Comparison of ENCODE assay signal across 8 cellular contexts in the genomic region with DNA sequence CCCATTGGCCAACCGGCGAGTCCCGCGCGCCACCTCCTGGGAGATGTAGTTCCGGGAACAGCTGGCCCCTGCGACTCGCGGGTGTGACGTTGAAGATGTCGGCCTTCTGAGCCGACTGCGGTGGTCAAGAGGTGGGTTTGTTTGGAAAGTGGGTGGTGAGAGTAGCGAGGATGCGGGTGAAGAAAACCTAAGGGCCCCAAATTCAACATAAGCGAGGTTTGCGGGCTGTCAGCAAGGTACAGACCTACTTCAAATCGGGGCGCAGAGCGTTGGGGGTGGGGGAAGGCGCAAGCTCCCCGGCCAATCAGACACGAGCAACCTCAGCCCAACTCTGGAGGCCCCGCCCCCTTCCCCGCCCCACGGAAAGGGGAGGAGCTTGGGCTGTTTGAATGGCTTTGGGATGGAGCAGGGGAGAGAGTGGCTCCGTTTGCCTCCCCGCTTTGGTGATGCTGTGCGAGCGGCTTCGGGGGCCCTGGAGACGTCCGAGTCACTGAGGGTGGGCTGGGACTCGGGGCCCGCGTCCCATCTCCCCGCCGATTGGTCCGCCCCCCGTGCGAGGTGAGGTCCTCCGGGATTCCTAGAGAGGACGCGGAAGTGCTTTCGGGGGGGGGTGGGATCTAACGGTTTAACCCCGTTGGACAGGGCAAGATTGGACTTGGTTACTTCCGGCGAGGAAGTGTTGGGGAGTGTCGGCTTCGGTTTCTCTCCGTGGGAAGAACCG. TPM values are rescaled to one million over a fixed set of nuclear protein-coding genes. Genes with fewer than 3 reads are reported as not detected.
A peak's percentile ranks its signal among the peaks of the same experiment; 100 is the strongest.
DNase-seq lines count a peak whose midpoint lies in the region; ATAC-seq and TF ChIP-seq lines count a peak whose summit lies in the region.

A gene (plus strand): TSS at position 60 of the 721 bp plus-strand sequence. CDS start 1,383 bp downstream, outside the sequence.

- no peak for TF ChIP-seq CTCF in H9 (conservative IDR thresholded peaks at IDR 0.05)
- TF ChIP-seq CTCF in fibroblast of villous mesenchyme (IDR thresholded peaks at IDR 0.05; ENCODE audit: insufficient read depth, low read depth, low read length): no peak
- peak; percentile 37 for TF ChIP-seq CTCF in neural cell (IDR thresholded peaks at IDR 0.05; ENCODE audit: poor library complexity, severe bottlenecking)

- H2AFZ ChIP-seq in H9 (ENCODE audit: low read length) (peak within 1 kb of the TSS; percentile 32), neural cell (ENCODE audit: low read depth, low read length) (peak within 1 kb of the TSS; percentile 97)

- no peak within 1 kb of the TSS for H4K8ac ChIP-seq in H9 (replicated peaks; ENCODE audit: insufficient read length, low read depth, low read length)

- peaks cover 15% of the 10 kb centered on the region for H3K23me2 ChIP-seq in H9 (ENCODE audit: insufficient read length, low read depth, low read length, poor library complexity, severe bottlenecking)

- H3K79me1 ChIP-seq in H9 (ENCODE audit: insufficient read depth, low read depth, low read length, poor library complexity, severe bottlenecking): peaks cover 8% of the 10 kb centered on the region

- H3K18ac ChIP-seq in H9 (ENCODE audit: insufficient read length, low read depth, low read length): peak within 1 kb of the TSS; percentile 88

- H3K4me2 ChIP-seq in H9 (ENCODE audit: insufficient read depth, insufficient read length, low read length) (peak within 1 kb of the TSS; percentile 97), neural cell (ENCODE audit: low read length) (peak within 1 kb of the TSS; percentile 74)

- no peak within 1 kb of the TSS for H3K4ac ChIP-seq in H9 (ENCODE audit: low read depth, low read length)

- H3K27me3 ChIP-seq in H9 (ENCODE audit: insufficient read depth, low read length): no peaks in the 10 kb centered on the region
- H3K27me3 ChIP-seq in MG63: no peaks in the 10 kb centered on the region
- H3K27me3 ChIP-seq in neural cell (ENCODE audit: insufficient read depth, low read depth, low read length): no peaks in the 10 kb centered on the region

- no peak within 1 kb of the TSS for H2BK20ac ChIP-seq in H9 (ENCODE audit: low read depth, low read length, poor library complexity, severe bottlenecking)

- no peaks in the 10 kb centered on the region; a peak in 2 of 5 replicates for H3K9me3 Mint-ChIP-seq in H9
- peaks cover 6 to 7% of the 10 kb centered on the region in 2 donors for H3K9me3 Mint-ChIP-seq in stimulated activated naive CD8-positive, alpha-beta T cell treated with anti-CD3 and anti-CD28 coated beads, Interleukin-15, amount 100 ng/mL, for 72 hours

- H3K9me3 ChIP-seq in ES-I3 (ENCODE audit: control insufficient read depth, insufficient read depth, low read length): no peaks in the 10 kb centered on the region
- H3K9me3 ChIP-seq in H9 (ENCODE audit: control insufficient read depth, low read depth, low read length): no peaks in the 10 kb centered on the region
- H3K9me3 ChIP-seq in MG63: no peaks in the 10 kb centered on the region
- no peaks in the 10 kb centered on the region for H3K9me3 ChIP-seq in neural cell (ENCODE audit: low read length)

- peak within 1 kb of the TSS; percentile 93 to 94 for H3K4me3 Mint-ChIP-seq in H9
- peak within 1 kb of the TSS; percentile 85 to 88 for H3K4me3 Mint-ChIP-seq in stimulated activated naive CD8-positive, alpha-beta T cell treated with anti-CD3 and anti-CD28 coated beads, Interleukin-15, amount 100 ng/mL, for 72 hours

- H3F3A ChIP-seq in neural cell (ENCODE audit: insufficient read depth, low read length, poor library complexity, severe bottlenecking): no peaks in the 10 kb centered on the region

- no peak within 1 kb of the TSS for H2AK5ac ChIP-seq in H9 (ENCODE audit: insufficient read length, low read length)

- ATAC-seq in stimulated activated naive CD8-positive, alpha-beta T cell treated with anti-CD3 and anti-CD28 coated beads, Interleukin-15, amount 100 ng/mL, for 72 hours: peak; percentile 90

- peak; percentile 96 for DNase-seq in H9
- DNase-seq in MG63: peak; percentile 97
- DNase-seq in SHP77 (lab: John Stamatoyannopoulos, UW): peak; percentile 90
- DNase-seq in activated effector memory CD4-positive, alpha-beta T cell treated with anti-CD3 and anti-CD28 coated beads, Interleukin-2, amount 50 U/mL, for 16 hours: peak; percentile 99
- peak; percentile 98 for DNase-seq in fibroblast of villous mesenchyme (ENCODE audit: low read depth)
- DNase-seq in stimulated activated naive CD8-positive, alpha-beta T cell treated with anti-CD3 and anti-CD28 coated beads, Interleukin-15, amount 100 ng/mL, for 72 hours: peak; percentile 95 to 97

- TF ChIP-seq RAD21 in neural cell (conservative IDR thresholded peaks at IDR 0.05): no peak

- H3T11ph ChIP-seq in H9 (ENCODE audit: low read length): no peak within 1 kb of the TSS

- no CpG with 5 or more reads among the region's 53 CpGs for WGBS in H9 (ENCODE audit: extremely low coverage, insufficient read length, low lambda C conversion rate)

- no peak within 1 kb of the TSS for H2BK120ac ChIP-seq in H9 (ENCODE audit: low read depth, low read length, poor library complexity, severe bottlenecking)

- TF ChIP-seq EP300 in neural cell (conservative IDR thresholded peaks at IDR 0.05; ENCODE audit: poor library complexity, severe bottlenecking): peak; percentile 38

- H3K27ac Mint-ChIP-seq in H9: peak within 1 kb of the TSS; percentile 98 to 99 (median 98)
- H3K27ac Mint-ChIP-seq in stimulated activated naive CD8-positive, alpha-beta T cell treated with anti-CD3 and anti-CD28 coated beads, Interleukin-15, amount 100 ng/mL, for 72 hours: peak within 1 kb of the TSS; percentile 93

- peak within 1 kb of the TSS; percentile 86; the same call in 1 of the 2 replicates for H3K14ac ChIP-seq in H9 (ENCODE audit: insufficient read depth, low read length)

- H3K27ac ChIP-seq in H9 (ENCODE audit: insufficient read length, low read depth, low read length) (no peak within 1 kb of the TSS), neural cell (ENCODE audit: low read length) (peak within 1 kb of the TSS; percentile 93)

- H4K20me1 ChIP-seq in H9 (ENCODE audit: control insufficient read depth, insufficient read depth, insufficient read length) (no peaks in the 10 kb centered on the region), neural cell (ENCODE audit: insufficient read depth) (no peaks in the 10 kb centered on the region)

- no peaks in the 10 kb centered on the region for H3K9me2 ChIP-seq in neural cell (ENCODE audit: insufficient read depth, low read length)

- peaks cover 13 to 20% of the 10 kb centered on the region in 2 experiments for H3K4me1 Mint-ChIP-seq in H9
- peaks cover 32% of the 10 kb centered on the region for H3K4me1 Mint-ChIP-seq in stimulated activated naive CD8-positive, alpha-beta T cell treated with anti-CD3 and anti-CD28 coated beads, Interleukin-15, amount 100 ng/mL, for 72 hours

- H2BK12ac ChIP-seq in H9 (ENCODE audit: insufficient read length, low read depth, low read length): no peak within 1 kb of the TSS

- peak within 1 kb of the TSS; percentile 73 for H3K4me3 ChIP-seq in MG63
- H3K4me3 ChIP-seq in fibroblast of villous mesenchyme (ENCODE audit: low read depth, low read length): peak within 1 kb of the TSS; percentile 89
- peak within 1 kb of the TSS; percentile 80 for H3K4me3 ChIP-seq in neural cell (ENCODE audit: low read length)

- no peak within 1 kb of the TSS for H3K23ac ChIP-seq in H9 (ENCODE audit: insufficient read length, low read depth, low read length)

- no peak within 1 kb of the TSS for H2BK15ac ChIP-seq in H9 (ENCODE audit: low read depth, low read length)

- H4K5ac ChIP-seq in H9 (ENCODE audit: insufficient read length, low read depth, low read length): no peak within 1 kb of the TSS

- peaks cover 5 to 16% (median 8%) of the 10 kb centered on the region in 3 experiments; a peak in 6 of 7 replicates for H3K36me3 Mint-ChIP-seq in H9 (ENCODE audit: insufficient read depth in 1 of 3, low read depth in 3 of 3)

- H3K27me3 Mint-ChIP-seq in H9 (ENCODE audit: low read depth): no peaks in the 10 kb centered on the region
- no peaks in the 10 kb centered on the region for H3K27me3 Mint-ChIP-seq in stimulated activated naive CD8-positive, alpha-beta T cell treated with anti-CD3 and anti-CD28 coated beads, Interleukin-15, amount 100 ng/mL, for 72 hours

- no peak within 1 kb of the TSS for H3K56ac ChIP-seq in H9 (ENCODE audit: insufficient read length, low read depth, low read length)

- H3K36me3 ChIP-seq in ES-I3 (ENCODE audit: insufficient read depth, low read length) (no peaks in the 10 kb centered on the region), MG63 (peaks cover 3% of the 10 kb centered on the region; the same call in 1 of the 2 replicates), neural cell (ENCODE audit: insufficient read depth, low read length) (no peaks in the 10 kb centered on the region)

- H2BK5ac ChIP-seq in H9 (ENCODE audit: insufficient read length, low read length): no peak within 1 kb of the TSS

- H3K4me1 ChIP-seq in ES-I3 (ENCODE audit: insufficient read depth, low read length) (no peaks in the 10 kb centered on the region), H9 (ENCODE audit: insufficient read depth, low read length) (no peaks in the 10 kb centered on the region; the same call in 1 of the 2 replicates)

- no peak within 1 kb of the TSS for H4K91ac ChIP-seq in H9 (ENCODE audit: insufficient read length, low read depth, low read length)

- peak within 1 kb of the TSS; percentile 91 for H3K9ac ChIP-seq in ES-I3 (ENCODE audit: low read depth, low read length)
- peak within 1 kb of the TSS; percentile 93 for H3K9ac ChIP-seq in H9 (ENCODE audit: extremely low read depth, insufficient read length, low read length)
- H3K9ac ChIP-seq in neural cell (ENCODE audit: low read length): peak within 1 kb of the TSS; percentile 86

- H3K79me2 ChIP-seq in H9 (ENCODE audit: insufficient read depth, low read length) (peaks cover 9% of the 10 kb centered on the region; the same call in 1 of the 2 replicates), neural cell (replicated peaks; ENCODE audit: insufficient read depth, low read length) (peaks cover 33% of the 10 kb centered on the region)

TF ChIP-seq in neural cell, 6 proteins besides CTCF, POLR2A, EP300 and RAD21 (continues in another document):
- TF ChIP-seq SMC3 (conservative IDR thresholded peaks at IDR 0.05; ENCODE audit: poor library complexity) (peak; percentile 22), TAF1 (IDR thresholded peaks at IDR 0.05; ENCODE audit: low read depth) (peak; percentile 68), POLR2AphosphoS5 (IDR thresholded peaks at IDR 0.05) (peak; percentile 60)

RNA-seq across cellular contexts. Expression of the gene that starts here (rescaled TPM):
- 16.6 and 17.3 TPM in 2 replicates for total RNA-seq in H9 (2021)
- total RNA-seq in MG63 (2014; rRNA removed; shearing (Covaris generic); ENCODE audit: low replicate concordance): 4.4 and 9.4 TPM in 2 replicates
- total RNA-seq in fibroblast of villous mesenchyme: 11.6 and 17.7 TPM in 2 replicates
- polyA plus RNA-seq in neural cell: 18.6 and 21.8 TPM in 2 replicates
- 40.7 and 42.4 TPM in 2 replicates for polyA minus RNA-seq in neural cell
